Comparison of ENCODE assay signal across 12 cellular contexts in the genomic region with DNA sequence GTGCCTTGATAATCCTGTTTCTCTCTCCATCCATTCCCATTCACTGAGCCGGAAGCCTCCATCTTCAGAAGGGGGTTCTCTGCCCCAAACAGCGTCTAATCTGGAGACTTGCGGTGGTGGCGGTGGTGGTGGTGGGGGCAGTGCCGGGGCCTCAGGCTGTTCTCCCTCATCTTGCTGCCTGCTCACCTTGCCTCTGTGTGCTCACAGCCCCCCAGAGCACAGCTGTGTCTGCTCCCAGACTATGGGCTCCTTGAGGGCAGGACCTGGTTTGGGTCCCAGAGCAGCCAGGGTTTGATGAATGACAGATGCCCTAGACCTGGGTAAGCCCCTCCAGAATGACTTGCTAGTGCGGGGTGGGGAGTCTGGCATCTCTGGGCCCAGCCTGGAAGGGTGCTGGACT. TPM values are rescaled to one million over a fixed set of nuclear protein-coding genes. Genes with fewer than 3 reads are reported as not detected.
DNase-seq lines count a peak whose midpoint lies in the region; ATAC-seq and TF ChIP-seq lines count a peak whose summit lies in the region.
"Had no signal": no experiment of that assay in that cellular context is flagged by ENCODE, and none has a peak within 500 bp of the region (broad histone marks: within the 10 kb centered on the region; RNA-seq: fewer than 3 reads in every experiment).

No MANE protein-coding gene starts in this region.

- DNase-seq in heart right ventricle: no peak
- no peak for DNase-seq in Right ventricle myocardium superior
- DNase-seq in mesenteric fat pad (ENCODE audit: low spot score): peak; percentile 53
- peak in 1 of 2 donors; percentile 53 for DNase-seq in aorta
- no peak for DNase-seq in NK-92 treated with Interleukin-12 subunit alpha and Interleukin-12 subunit beta, amount 100 ng/mL, for 24 hours (lab: John Stamatoyannopoulos, UW)
- DNase-seq in mesothelial cell of epicardium (ENCODE audit: low spot score in 2 of 2, unreplicated experiment in 2 of 2): no peak
- DNase-seq: GOT3 had no signal

- H3K27me3 ChIP-seq in heart right ventricle (no peaks in the 10 kb centered on the region), aorta (ENCODE audit: control insufficient read depth in 1 of 2, insufficient read depth in 2 of 2, low read length in 1 of 2) (no peaks in the 10 kb centered on the region)
- H3K27me3 ChIP-seq: foreskin keratinocyte, SJCRH30 had no signal

- H3K9me3 Mint-ChIP-seq in activated naive CD4-positive, alpha-beta T cell treated with anti-CD3 and anti-CD28 coated beads, Interleukin-2, amount 50 U/mL, for 24 hours: no peaks in the 10 kb centered on the region
- no peaks in the 10 kb centered on the region for H3K9me3 Mint-ChIP-seq in mesothelial cell of epicardium

- no peaks in the 10 kb centered on the region for H3K36me3 ChIP-seq in heart right ventricle
- no peaks in the 10 kb centered on the region for H3K36me3 ChIP-seq in aorta (ENCODE audit: control insufficient read depth in 1 of 2, insufficient read depth in 2 of 2, low read length in 1 of 2)
- H3K36me3 ChIP-seq: SJCRH30 had no signal

- H3K27me3 Mint-ChIP-seq in activated naive CD4-positive, alpha-beta T cell treated with anti-CD3 and anti-CD28 coated beads, Interleukin-2, amount 50 U/mL, for 24 hours: no peaks in the 10 kb centered on the region
- H3K27me3 Mint-ChIP-seq in mesothelial cell of epicardium (ENCODE audit: low read depth): peaks cover 5% of the 10 kb centered on the region

- TF ChIP-seq CTCF in heart right ventricle (IDR thresholded peaks at IDR 0.05) (no peak), mesothelial cell of epicardium (IDR thresholded peaks at IDR 0.05; ENCODE audit: unreplicated experiment) (no peak)

- intact Hi-C loops in heart right ventricle (cut with DNase I): no loop called here
- intact Hi-C loops in Right ventricle myocardium superior (cut with DNase I): no loop called here
- intact Hi-C loops in aorta (cut with DNase I): loop anchor here in 1 of 2 donors (2.0 kb wide), 1 partner anchor 22 kb away; no protein-coding TSS in a partner anchor

- H3K4me1 Mint-ChIP-seq in activated naive CD4-positive, alpha-beta T cell treated with anti-CD3 and anti-CD28 coated beads, Interleukin-2, amount 50 U/mL, for 24 hours: peaks cover 68% of the 10 kb centered on the region
- no peaks in the 10 kb centered on the region for H3K4me1 Mint-ChIP-seq in mesothelial cell of epicardium

- peak overlapping the region; percentile 93 for H3K4me3 Mint-ChIP-seq in activated naive CD4-positive, alpha-beta T cell treated with anti-CD3 and anti-CD28 coated beads, Interleukin-2, amount 50 U/mL, for 24 hours
- no peak overlapping the region for H3K4me3 Mint-ChIP-seq in mesothelial cell of epicardium

- H3K27ac Mint-ChIP-seq in activated naive CD4-positive, alpha-beta T cell treated with anti-CD3 and anti-CD28 coated beads, Interleukin-2, amount 50 U/mL, for 24 hours: peak overlapping the region; percentile 97
- no peak overlapping the region for H3K27ac Mint-ChIP-seq in mesothelial cell of epicardium

- H3K27ac ChIP-seq in heart right ventricle (peak overlapping the region in 7 of 10 donors; percentile 4 to 93 (median 60)), aorta (ENCODE audit: low read depth in 1 of 2, low read length in 2 of 2) (peak overlapping the region; percentile 64 to 85)
- H3K27ac ChIP-seq: foreskin keratinocyte, KMS-11, SJCRH30 had no signal

- H3K4me1 ChIP-seq in heart right ventricle (peaks cover 7 to 90% (median 19%) of the 10 kb centered on the region in 9 donors), aorta (ENCODE audit: control insufficient read depth in 1 of 2, insufficient read depth in 2 of 2, low read length in 2 of 2) (no peaks in the 10 kb centered on the region)

- no peaks in the 10 kb centered on the region for H3K9me3 ChIP-seq in heart right ventricle
- H3K9me3 ChIP-seq in aorta (ENCODE audit: control insufficient read depth, low read length): no peaks in the 10 kb centered on the region
- H3K9me3 ChIP-seq: SJCRH30 had no signal

- 97 to 99% methylated on average over 6 of the region's 6 CpGs for WGBS in heart right ventricle, 2 donors
- WGBS in aorta, 2 donors: 95 to 97% methylated on average over 6 of the region's 6 CpGs

- H3K36me3 Mint-ChIP-seq in activated naive CD4-positive, alpha-beta T cell treated with anti-CD3 and anti-CD28 coated beads, Interleukin-2, amount 50 U/mL, for 24 hours: no peaks in the 10 kb centered on the region
- no peaks in the 10 kb centered on the region for H3K36me3 Mint-ChIP-seq in mesothelial cell of epicardium

- H3K4me3 ChIP-seq in heart right ventricle (peak overlapping the region in 1 of 10 donors; percentile 62), aorta (ENCODE audit: low read length in 2 of 2) (no peak overlapping the region)

- no peak for ATAC-seq in heart right ventricle
- no peak for ATAC-seq in Right ventricle myocardium superior (ENCODE audit: poor library complexity)
- peak; percentile 2 for ATAC-seq in aorta (ENCODE audit: low FRiP score)
- no peak for ATAC-seq in GM18858 (IDR thresholded peaks at IDR 0.05; ENCODE audit: unreplicated experiment)

RNA-seq across cellular contexts. Expression of gene PSTPIP1, which starts 0.4 kb away (rescaled TPM):
- total RNA-seq in heart right ventricle: 10 to 100 TPM in 1 of 10 donors, 1 to 10 TPM in 8, not detected in 1; 1.3 to 10.4 (median 2.9) TPM
- 1 to 10 TPM; 2.4 to 7.8 TPM for polyA plus RNA-seq in heart right ventricle
- 5.0 TPM for total RNA-seq in Right ventricle myocardium superior
- total RNA-seq in mesenteric fat pad: 24.8 TPM
- total RNA-seq in aorta: 10 to 100 TPM; 14.1 to 42.9 TPM
- 10 to 100 TPM; 16.5 to 30.4 TPM for polyA plus RNA-seq in aorta
- 0.59 TPM in 1 of 3 replicates, not detected in the others for total RNA-seq in mesothelial cell of epicardium
